In the genomic region with DNA sequence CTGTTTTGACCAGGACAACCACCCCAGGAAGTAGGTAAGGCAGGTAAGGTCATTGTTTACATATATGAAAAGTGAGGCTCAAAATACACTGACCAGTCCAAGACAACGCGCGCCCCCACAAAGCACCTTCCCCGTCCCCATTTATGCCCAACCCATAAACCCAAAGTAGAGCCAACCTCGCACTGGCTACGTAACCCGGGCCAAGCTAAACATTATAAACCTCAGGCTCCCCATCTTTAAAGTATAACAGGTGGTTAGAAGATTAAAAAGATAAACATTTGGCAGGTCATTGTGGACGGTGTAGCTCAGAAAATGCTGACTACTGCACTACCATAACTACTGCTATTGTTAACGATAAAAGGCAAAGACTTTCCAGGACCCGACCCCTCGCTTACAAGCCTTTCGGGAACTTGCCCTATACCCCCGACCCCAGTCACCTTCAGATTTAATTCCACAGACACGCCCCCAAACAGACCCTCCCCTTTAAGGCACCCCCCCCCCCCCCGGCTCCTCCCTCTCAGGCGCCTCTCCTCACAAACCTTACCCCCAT, we compare ENCODE assay signal across 8 cellular contexts. TPM values are rescaled to one million over a fixed set of nuclear protein-coding genes. Genes with fewer than 3 reads are reported as not detected.
DNase-seq lines count a peak whose midpoint lies in the region; ATAC-seq and TF ChIP-seq lines count a peak whose summit lies in the region.

No MANE protein-coding gene starts in this region.

- H3K27ac ChIP-seq in neural cell (ENCODE audit: low read length) = peak overlapping the region; percentile 90

- peak overlapping the region; percentile 47 for H2AFZ ChIP-seq in neural cell (ENCODE audit: low read depth, low read length)

- H3K4me2 ChIP-seq in neural cell (ENCODE audit: low read length) = peak overlapping the region; percentile 57

- H3K36me3 Mint-ChIP-seq in activated T-cell treated with anti-CD3 and anti-CD28 coated beads, Interleukin-2, amount 50 U/mL, for 24 hours (ENCODE audit: low read depth) = peaks cover 32% of the 10 kb centered on the region

- H3K4me3 ChIP-seq in neural cell (ENCODE audit: low read length) = peak overlapping the region; percentile 73

- H3F3A ChIP-seq in neural cell (ENCODE audit: insufficient read depth, low read length, poor library complexity, severe bottlenecking) = no peaks in the 10 kb centered on the region

- TF ChIP-seq RAD21 in neural cell (conservative IDR thresholded peaks at IDR 0.05) = no peak

- H3K79me2 ChIP-seq in neural cell (replicated peaks; ENCODE audit: insufficient read depth, low read length) = peaks cover 53% of the 10 kb centered on the region

- H4K20me1 ChIP-seq in neural cell (ENCODE audit: insufficient read depth) = no peaks in the 10 kb centered on the region

- no peaks in the 10 kb centered on the region for H3K36me3 ChIP-seq in neural cell (ENCODE audit: insufficient read depth, low read length)

- no peak for DNase-seq in activated T-cell treated with anti-CD3 and anti-CD28 coated beads, Interleukin-2, amount 50 U/mL, for 24 hours
- DNase-seq in activated T-cell treated with anti-CD3 and anti-CD28 coated beads for 4 hours (no peak), erythroblast (lab: John Stamatoyannopoulos, UW) (peak; percentile 74 to 79), NCI-H2029 treated with DMSO at 0.1 percent for 48 hours (lab: John Stamatoyannopoulos, UW) (no peak), NCI-H2196 treated with DMSO at 0.1 percent for 48 hours (lab: John Stamatoyannopoulos, UW; ENCODE audit: unreplicated experiment) (no peak)

- no peaks in the 10 kb centered on the region for H3K27me3 ChIP-seq in neural cell (ENCODE audit: insufficient read depth, low read depth, low read length)

- H3K9ac ChIP-seq in neural cell (ENCODE audit: low read length) = peak overlapping the region; percentile 79

- peaks cover 46% of the 10 kb centered on the region for H3K4me1 Mint-ChIP-seq in activated T-cell treated with anti-CD3 and anti-CD28 coated beads, Interleukin-2, amount 50 U/mL, for 24 hours (ENCODE audit: low read depth)

- H3K4me3 Mint-ChIP-seq in activated T-cell treated with anti-CD3 and anti-CD28 coated beads, Interleukin-2, amount 50 U/mL, for 24 hours = peak overlapping the region; percentile 96

- no peak for TF ChIP-seq POLR2A in erythroblast (IDR thresholded peaks at IDR 0.05; ENCODE audit: low read length)

- H3K9me3 ChIP-seq in neural cell (ENCODE audit: low read length) = no peaks in the 10 kb centered on the region

- no peaks in the 10 kb centered on the region for H3K9me2 ChIP-seq in neural cell (ENCODE audit: insufficient read depth, low read length)

- H3K27ac Mint-ChIP-seq in activated T-cell treated with anti-CD3 and anti-CD28 coated beads, Interleukin-2, amount 50 U/mL, for 24 hours = peak overlapping the region; percentile 99

- no peaks in the 10 kb centered on the region for H3K27me3 Mint-ChIP-seq in activated T-cell treated with anti-CD3 and anti-CD28 coated beads, Interleukin-2, amount 50 U/mL, for 24 hours

- TF ChIP-seq CTCF in neural cell (IDR thresholded peaks at IDR 0.05; ENCODE audit: poor library complexity, severe bottlenecking) = no peak

- ATAC-seq in SK-N-SH treated with all-trans-retinoic acid at 6 μM for 48 hours (peak; percentile 55), GM18868 (IDR thresholded peaks at IDR 0.05; ENCODE audit: unreplicated experiment) (no peak)

- H3K9me3 Mint-ChIP-seq in activated T-cell treated with anti-CD3 and anti-CD28 coated beads, Interleukin-2, amount 50 U/mL, for 24 hours = no peaks in the 10 kb centered on the region

- no peak for TF ChIP-seq EP300 in neural cell (conservative IDR thresholded peaks at IDR 0.05; ENCODE audit: poor library complexity, severe bottlenecking)

TF ChIP-seq in SK-N-SH treated with all-trans-retinoic acid at 6 μM for 48 hours, 23 proteins besides CTCF, POLR2A, EP300 and RAD21 (continues in another document):
- TF ChIP-seq ZFP3 (CRISPR knock-in tag; IDR thresholded peaks at IDR 0.05) (no peak), ARNTL (CRISPR knock-in tag; IDR thresholded peaks at IDR 0.05; ENCODE audit: borderline replicate concordance, low read depth) (no peak), ISL1 (CRISPR knock-in tag; IDR thresholded peaks at IDR 0.05) (no peak), GLIS3 (CRISPR knock-in tag; IDR thresholded peaks at IDR 0.05) (no peak), ZNF70 (CRISPR knock-in tag; IDR thresholded peaks at IDR 0.05) (no peak), PPARA (CRISPR knock-in tag; IDR thresholded peaks at IDR 0.05; ENCODE audit: borderline replicate concordance) (no peak), TCF4 (CRISPR knock-in tag; IDR thresholded peaks at IDR 0.05; ENCODE audit: borderline replicate concordance) (no peak)
- TF ChIP-seq, protein P1, sequence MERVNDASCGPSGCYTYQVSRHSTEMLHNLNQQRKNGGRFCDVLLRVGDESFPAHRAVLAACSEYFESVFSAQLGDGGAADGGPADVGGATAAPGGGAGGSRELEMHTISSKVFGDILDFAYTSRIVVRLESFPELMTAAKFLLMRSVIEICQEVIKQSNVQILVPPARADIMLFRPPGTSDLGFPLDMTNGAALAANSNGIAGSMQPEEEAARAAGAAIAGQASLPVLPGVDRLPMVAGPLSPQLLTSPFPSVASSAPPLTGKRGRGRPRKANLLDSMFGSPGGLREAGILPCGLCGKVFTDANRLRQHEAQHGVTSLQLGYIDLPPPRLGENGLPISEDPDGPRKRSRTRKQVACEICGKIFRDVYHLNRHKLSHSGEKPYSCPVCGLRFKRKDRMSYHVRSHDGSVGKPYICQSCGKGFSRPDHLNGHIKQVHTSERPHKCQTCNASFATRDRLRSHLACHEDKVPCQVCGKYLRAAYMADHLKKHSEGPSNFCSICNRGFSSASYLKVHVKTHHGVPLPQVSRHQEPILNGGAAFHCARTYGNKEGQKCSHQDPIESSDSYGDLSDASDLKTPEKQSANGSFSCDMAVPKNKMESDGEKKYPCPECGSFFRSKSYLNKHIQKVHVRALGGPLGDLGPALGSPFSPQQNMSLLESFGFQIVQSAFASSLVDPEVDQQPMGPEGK (CRISPR knock-in tag; IDR thresholded peaks at IDR 0.05; ENCODE audit: borderline replicate concordance) = no peak
- TF ChIP-seq, protein P2, sequence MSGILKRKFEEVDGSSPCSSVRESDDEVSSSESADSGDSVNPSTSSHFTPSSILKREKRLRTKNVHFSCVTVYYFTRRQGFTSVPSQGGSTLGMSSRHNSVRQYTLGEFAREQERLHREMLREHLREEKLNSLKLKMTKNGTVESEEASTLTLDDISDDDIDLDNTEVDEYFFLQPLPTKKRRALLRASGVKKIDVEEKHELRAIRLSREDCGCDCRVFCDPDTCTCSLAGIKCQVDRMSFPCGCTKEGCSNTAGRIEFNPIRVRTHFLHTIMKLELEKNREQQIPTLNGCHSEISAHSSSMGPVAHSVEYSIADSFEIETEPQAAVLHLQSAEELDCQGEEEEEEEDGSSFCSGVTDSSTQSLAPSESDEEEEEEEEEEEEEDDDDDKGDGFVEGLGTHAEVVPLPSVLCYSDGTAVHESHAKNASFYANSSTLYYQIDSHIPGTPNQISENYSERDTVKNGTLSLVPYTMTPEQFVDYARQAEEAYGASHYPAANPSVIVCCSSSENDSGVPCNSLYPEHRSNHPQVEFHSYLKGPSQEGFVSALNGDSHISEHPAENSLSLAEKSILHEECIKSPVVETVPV (CRISPR knock-in tag; IDR thresholded peaks at IDR 0.05) = no peak

TF ChIP-seq in neural cell, 6 proteins besides CTCF, POLR2A, EP300 and RAD21:
- TF ChIP-seq POLR2AphosphoS5 (IDR thresholded peaks at IDR 0.05) = no peak
- no peak for TF ChIP-seq MXI1 (conservative IDR thresholded peaks at IDR 0.05; ENCODE audit: poor library complexity, severe bottlenecking)
- TF ChIP-seq, protein P3, sequence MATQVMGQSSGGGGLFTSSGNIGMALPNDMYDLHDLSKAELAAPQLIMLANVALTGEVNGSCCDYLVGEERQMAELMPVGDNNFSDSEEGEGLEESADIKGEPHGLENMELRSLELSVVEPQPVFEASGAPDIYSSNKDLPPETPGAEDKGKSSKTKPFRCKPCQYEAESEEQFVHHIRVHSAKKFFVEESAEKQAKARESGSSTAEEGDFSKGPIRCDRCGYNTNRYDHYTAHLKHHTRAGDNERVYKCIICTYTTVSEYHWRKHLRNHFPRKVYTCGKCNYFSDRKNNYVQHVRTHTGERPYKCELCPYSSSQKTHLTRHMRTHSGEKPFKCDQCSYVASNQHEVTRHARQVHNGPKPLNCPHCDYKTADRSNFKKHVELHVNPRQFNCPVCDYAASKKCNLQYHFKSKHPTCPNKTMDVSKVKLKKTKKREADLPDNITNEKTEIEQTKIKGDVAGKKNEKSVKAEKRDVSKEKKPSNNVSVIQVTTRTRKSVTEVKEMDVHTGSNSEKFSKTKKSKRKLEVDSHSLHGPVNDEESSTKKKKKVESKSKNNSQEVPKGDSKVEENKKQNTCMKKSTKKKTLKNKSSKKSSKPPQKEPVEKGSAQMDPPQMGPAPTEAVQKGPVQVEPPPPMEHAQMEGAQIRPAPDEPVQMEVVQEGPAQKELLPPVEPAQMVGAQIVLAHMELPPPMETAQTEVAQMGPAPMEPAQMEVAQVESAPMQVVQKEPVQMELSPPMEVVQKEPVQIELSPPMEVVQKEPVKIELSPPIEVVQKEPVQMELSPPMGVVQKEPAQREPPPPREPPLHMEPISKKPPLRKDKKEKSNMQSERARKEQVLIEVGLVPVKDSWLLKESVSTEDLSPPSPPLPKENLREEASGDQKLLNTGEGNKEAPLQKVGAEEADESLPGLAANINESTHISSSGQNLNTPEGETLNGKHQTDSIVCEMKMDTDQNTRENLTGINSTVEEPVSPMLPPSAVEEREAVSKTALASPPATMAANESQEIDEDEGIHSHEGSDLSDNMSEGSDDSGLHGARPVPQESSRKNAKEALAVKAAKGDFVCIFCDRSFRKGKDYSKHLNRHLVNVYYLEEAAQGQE (IDR thresholded peaks at IDR 0.05; ENCODE audit: borderline replicate concordance) = no peak

RNA-seq across cellular contexts. Expression of a gene that starts 0.5 kb away (rescaled TPM):
- 116 and 157 TPM in 2 replicates for polyA plus RNA-seq in neural cell
- polyA minus RNA-seq in neural cell = 247 and 307 TPM in 2 replicates

RNA-seq across cellular contexts. Expression of a gene that starts 0.8 kb away (rescaled TPM):
- 20.8 and 21.3 TPM in 2 replicates for polyA plus RNA-seq in neural cell
- 8.0 and 10.1 TPM in 2 replicates for polyA minus RNA-seq in neural cell

RNA-seq across cellular contexts. Expression of a gene that starts 23.2 kb away (rescaled TPM):
- 100 and 108 TPM in 2 replicates for polyA plus RNA-seq in neural cell
- polyA minus RNA-seq in neural cell = 49.3 and 57.2 TPM in 2 replicates

RNA-seq across cellular contexts. Expression of a gene that starts 25.9 kb away (rescaled TPM):
- 0.52 and 0.76 TPM in 2 replicates for polyA plus RNA-seq in neural cell
- not detected in 2 replicates for polyA minus RNA-seq in neural cell

RNA-seq across cellular contexts. Expression of a gene that starts 32.6 kb away (rescaled TPM):
- 52.8 and 64.6 TPM in 2 replicates for polyA plus RNA-seq in neural cell
- polyA minus RNA-seq in neural cell = 22.4 and 25.1 TPM in 2 replicates

Comparison
In these comparisons a context has a peak if more than half of its experiments do, and no peak if none do; other contexts are left out.
1. DNase-seq: peak in erythroblast (2 of 2); none in activated T-cell treated with anti-CD3 and anti-CD28 coated beads, Interleukin-2, amount 50 U/mL, for 24 hours (single experiment), activated T-cell treated with anti-CD3 and anti-CD28 coated beads for 4 hours (single experiment), NCI-H2029 treated with DMSO at 0.1 percent for 48 hours (single experiment) and NCI-H2196 treated with DMSO at 0.1 percent for 48 hours (single experiment).